In genomic region chr9:94869415-94869838, GRCh38 we compare ENCODE assay signal across 10 cellular contexts.
DNase-seq lines count a peak whose midpoint lies in the region; ATAC-seq lines count a peak whose summit lies in the region.
"Had no signal": no experiment of that assay in that cellular context is flagged by ENCODE, and none has a peak within 500 bp of the region (broad histone marks: within the 10 kb centered on the region; RNA-seq: fewer than 3 reads in every experiment).

No MANE protein-coding gene starts in this region.

- H3K9ac ChIP-seq in adipocyte (ENCODE audit: low read length): peak overlapping the region; percentile 5

- ATAC-seq in GM18517 (IDR thresholded peaks at IDR 0.05; ENCODE audit: unreplicated experiment): no peak
- no peak for ATAC-seq in HG03469 (IDR thresholded peaks at IDR 0.05; ENCODE audit: unreplicated experiment)
- ATAC-seq: activated CD8-positive, alpha-beta memory T cell treated with anti-CD3 and anti-CD28 coated beads, Interleukin-2, amount 10 ng/mL, durations not matched to agents 7 days and 5 days had no signal

- H3K27me3 ChIP-seq in adipocyte (replicated peaks; ENCODE audit: control insufficient read depth, insufficient read depth, low read length): no peaks in the 10 kb centered on the region

- no peaks in the 10 kb centered on the region for H3K36me3 ChIP-seq in adipocyte (ENCODE audit: control insufficient read depth, insufficient read depth, low read length, severe bottlenecking)
- H3K36me3 ChIP-seq: prostate gland had no signal

- H3K4me1 ChIP-seq in adipocyte (ENCODE audit: control insufficient read depth, insufficient read depth, low read length): peaks cover 71% of the 10 kb centered on the region
- H3K4me1 ChIP-seq: prostate gland had no signal

- no peaks in the 10 kb centered on the region for H3K9me3 ChIP-seq in adipocyte (ENCODE audit: control insufficient read depth, low read length)
- H3K9me3 ChIP-seq: prostate gland had no signal

- H3K4me3 ChIP-seq in adipocyte (ENCODE audit: low read length): no peak overlapping the region
- H3K4me3 ChIP-seq: prostate gland had no signal

- peak; percentile 14 for DNase-seq in stimulated activated naive CD4-positive, alpha-beta T cell treated with Interleukin-2 at 50 U/mL for 16 hours (lab: John Stamatoyannopoulos, UW)
- DNase-seq in stimulated activated naive CD4-positive, alpha-beta T cell (lab: John Stamatoyannopoulos, UW): no peak
- DNase-seq in adipocyte (ENCODE audit: low read depth) (peak; percentile 64), myocyte (ENCODE audit: low read depth) (peak; percentile 85), NCI-H526 treated with DMSO at 0.1 percent for 48 hours (lab: John Stamatoyannopoulos, UW) (no peak)
- no peak for DNase-seq in activated effector memory CD4-positive, alpha-beta T cell treated with anti-CD3 and anti-CD28 coated beads, Interleukin-2, amount 50 U/mL, for 16 hours
- DNase-seq: activated CD8-positive, alpha-beta memory T cell treated with anti-CD3 and anti-CD28 coated beads, Interleukin-2, amount 10 ng/mL, durations not matched to agents 7 days and 5 days had no signal

Comparison
In these comparisons a context has a peak if more than half of its experiments do, and no peak if none do; other contexts are left out.
1. DNase-seq: peak in stimulated activated naive CD4-positive, alpha-beta T cell treated with Interleukin-2 at 50 U/mL for 16 hours (single experiment), adipocyte (single experiment) and myocyte (single experiment); none in stimulated activated naive CD4-positive, alpha-beta T cell (0 of 6), activated effector memory CD4-positive, alpha-beta T cell treated with anti-CD3 and anti-CD28 coated beads, Interleukin-2, amount 50 U/mL, for 16 hours (single experiment) and NCI-H526 treated with DMSO at 0.1 percent for 48 hours (single experiment).